ENCODE assay signal across 1 cellular context in the genomic region with DNA sequence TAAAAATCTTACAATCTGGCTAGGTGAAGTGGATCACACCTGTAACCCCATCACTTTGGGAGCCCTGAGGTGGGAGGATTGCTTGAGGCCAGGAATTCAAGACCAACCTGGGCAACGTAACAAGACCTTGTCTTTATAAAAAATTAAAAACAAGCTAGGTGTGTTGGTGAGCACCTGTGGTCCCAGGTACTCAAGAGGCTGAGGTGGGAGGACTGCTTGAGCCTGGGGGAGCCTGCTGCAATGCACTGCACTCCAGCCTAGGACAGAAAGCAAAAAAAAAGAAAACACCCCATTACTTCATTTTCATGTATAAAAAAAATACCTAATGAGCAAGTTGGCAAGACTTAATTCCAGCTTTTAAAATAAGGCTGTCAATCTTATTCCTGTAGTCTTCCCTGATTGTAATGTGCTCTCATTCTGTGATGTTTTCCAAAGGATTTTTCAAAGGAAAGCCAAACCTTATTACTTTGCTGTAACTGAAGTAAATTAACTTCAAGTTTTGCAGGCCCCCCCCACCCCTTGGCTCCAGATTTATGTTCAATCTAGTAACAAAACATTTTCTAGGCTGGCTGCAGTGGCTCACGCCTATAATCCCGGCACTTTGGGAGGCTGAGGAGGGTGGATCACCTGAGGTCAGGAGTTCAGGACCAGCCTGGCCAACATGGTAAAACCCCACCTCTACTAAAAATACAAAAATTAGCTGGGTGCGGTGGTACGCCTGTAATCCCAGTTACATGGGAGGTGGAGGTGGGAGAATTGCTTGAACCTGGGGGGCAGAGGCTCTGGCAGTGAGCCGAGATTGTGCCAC.
TF ChIP-seq lines count a peak whose summit lies in the region.

No MANE protein-coding gene starts in this region.

TF ChIP-seq in HCT116, 20 proteins besides CTCF, POLR2A, EP300 and RAD21:
- no peak for TF ChIP-seq FOSL1 (IDR thresholded peaks at IDR 0.05; ENCODE audit: low read depth)
- peak; percentile 19; the same call in 1 of the 2 replicates for TF ChIP-seq POLR2AphosphoS5 (IDR thresholded peaks at IDR 0.05; ENCODE audit: low read depth, low read length)
- TF ChIP-seq YY1 (IDR thresholded peaks at IDR 0.05; ENCODE audit: extremely low read depth, insufficient replicate concordance, low read depth, low read length): no peak
